Comparison of ENCODE assay signal across 3 cellular contexts in genomic region chr13:29104461-29104860, GRCh38.
"Had no signal": no experiment of that assay in that cellular context is flagged by ENCODE, and none has a peak within 500 bp of the region (broad histone marks: within the 10 kb centered on the region; RNA-seq: fewer than 3 reads in every experiment).

No MANE protein-coding gene starts in this region.

- H3K4me3 ChIP-seq: GM12878 had no signal

- DNase-seq: GDM1, GF-D8 had no signal
